ENCODE assay signal across 18 cellular contexts in genomic region chr6:111469543-111469942, GRCh38. TPM values are rescaled to one million over a fixed set of nuclear protein-coding genes. Genes with fewer than 3 reads are reported as not detected.
DNase-seq lines count a peak whose midpoint lies in the region; ATAC-seq and TF ChIP-seq lines count a peak whose summit lies in the region.
"Had no signal": no experiment of that assay in that cellular context is flagged by ENCODE, and none has a peak within 500 bp of the region (broad histone marks: within the 10 kb centered on the region; RNA-seq: fewer than 3 reads in every experiment).

No MANE protein-coding gene starts in this region.

- H2AFZ ChIP-seq in neuronal stem cell (ENCODE audit: low read length): no peak overlapping the region

- peaks cover 16% of the 10 kb centered on the region for H3K4me1 ChIP-seq in RWPE2 (ENCODE audit: insufficient read depth, poor library complexity, severe bottlenecking)
- no peaks in the 10 kb centered on the region for H3K4me1 ChIP-seq in neuronal stem cell (ENCODE audit: control insufficient read depth in 2 of 2, insufficient read depth in 1 of 2, low read depth in 1 of 2, low read length in 2 of 2)
- H3K4me1 ChIP-seq: testis had no signal

- no peak overlapping the region for H3K14ac ChIP-seq in neuronal stem cell (ENCODE audit: low read length)

- H2BK15ac ChIP-seq in neuronal stem cell (ENCODE audit: low read length): no peak overlapping the region

- H3K27me3 Mint-ChIP-seq in activated T-helper 1 cell treated with anti-CD3 and anti-CD28 coated beads, Interleukin-12 subunit alpha, Interleukin-12 subunit beta, Interleukin-2, Interleukin-4 antibody, amounts not matched to agents 30 ng/mL and 10 ng/mL and 1 ng/mL, durations not matched to agents 14 hours and 24 hours and 36 hours (ENCODE audit: insufficient read depth): no peaks in the 10 kb centered on the region
- H3K27me3 Mint-ChIP-seq: activated T-cell treated with anti-CD3 and anti-CD28 coated beads, Interleukin-2, amount 50 U/mL, for 24 hours had no signal

- H3K4ac ChIP-seq in neuronal stem cell (ENCODE audit: low read length): no peak overlapping the region

- H2AK5ac ChIP-seq in neuronal stem cell (ENCODE audit: low read depth, low read length): no peak overlapping the region

- no peak overlapping the region for H4K91ac ChIP-seq in neuronal stem cell (ENCODE audit: low read depth, low read length, poor library complexity)

- no peaks in the 10 kb centered on the region for H3K9me3 ChIP-seq in RWPE2 (ENCODE audit: severe bottlenecking)
- no peaks in the 10 kb centered on the region for H3K9me3 ChIP-seq in neuronal stem cell (replicated peaks in 1 of 2; ENCODE audit: control insufficient read depth in 2 of 2, insufficient read depth in 1 of 2, low read depth in 1 of 2, low read length in 2 of 2)
- H3K9me3 ChIP-seq: Caco-2, MG63, testis had no signal

- H3K27me3 ChIP-seq in RWPE2 (ENCODE audit: insufficient read depth, poor library complexity, severe bottlenecking) (no peaks in the 10 kb centered on the region), neuronal stem cell (ENCODE audit: control insufficient read depth in 3 of 3, insufficient read depth in 3 of 3, low read depth in 1 of 3, low read length in 3 of 3) (no peaks in the 10 kb centered on the region)
- H3K27me3 ChIP-seq: MG63, testis had no signal

- no peak overlapping the region for H3K4me2 ChIP-seq in neuronal stem cell (ENCODE audit: insufficient read depth, low read length, poor library complexity, severe bottlenecking)

- ATAC-seq in RWPE2 (ENCODE audit: low read depth) (no peak), HG02588 (IDR thresholded peaks at IDR 0.05; ENCODE audit: unreplicated experiment) (no peak)

- no peaks in the 10 kb centered on the region for H3K79me1 ChIP-seq in neuronal stem cell (ENCODE audit: low read depth, low read length)

- intact Hi-C loops in activated T-helper 1 cell treated with anti-CD3 and anti-CD28 coated beads, Interleukin-12 subunit alpha, Interleukin-12 subunit beta, Interleukin-2, Interleukin-4 antibody, amounts not matched to agents 30 ng/mL and 10 ng/mL and 1 ng/mL, durations not matched to agents 14 hours and 24 hours and 36 hours (cut with micrococcal nuclease): no loop called here

- no CpG with 5 or more reads among the region's 5 CpGs for WGBS in neuronal stem cell (ENCODE audit: extremely low coverage in 2 of 2, insufficient read length in 2 of 2, insufficient replicate concordance in 1 of 2), 2 donors

- DNase-seq in ELF-1 (ENCODE audit: low read depth, low spot score): peak; percentile 26
- no peak for DNase-seq in RWPE2 (ENCODE audit: low spot score)
- DNase-seq in foreskin melanocyte: peak; percentile 83
- no peak for DNase-seq in neuronal stem cell (ENCODE audit: low spot score)
- DNase-seq in NCI-H128 (lab: John Stamatoyannopoulos, UW; ENCODE audit: unreplicated experiment): no peak
- DNase-seq in activated CD8-positive, alpha-beta memory T cell treated with anti-CD3 and anti-CD28 coated beads, Interleukin-2, amount 50 U/mL, for 48 hours: no peak
- no peak for DNase-seq in activated T-helper 1 cell treated with anti-CD3 and anti-CD28 coated beads, Interleukin-12 subunit alpha, Interleukin-12 subunit beta, Interleukin-2, Interleukin-4 antibody, amounts not matched to agents 30 ng/mL and 10 ng/mL and 1 ng/mL, durations not matched to agents 14 hours and 24 hours and 36 hours (ENCODE audit: low spot score)
- DNase-seq: activated CD4-positive, alpha-beta T cell treated with anti-CD3 and anti-CD28 coated beads, Interleukin-2, amount 50 U/mL, for 48 hours; activated T-cell treated with anti-CD3 and anti-CD28 coated beads, Interleukin-2, amount 50 U/mL, for 24 hours; effector CD4-positive, alpha-beta T cell; MG63; NCI-H2029 treated with DMSO at 0.1 percent for 48 hours; stimulated activated CD4-positive, alpha-beta T cell treated with anti-CD3 and anti-CD28 coated beads, Interleukin-4, amount 100 ng/mL, for 1 hour; T-helper 1 cell; testis had no signal

- H3K4me3 ChIP-seq in RWPE2 (ENCODE audit: severe bottlenecking) (no peak overlapping the region), neuronal stem cell (ENCODE audit: low read length in 2 of 2) (no peak overlapping the region)
- H3K4me3 ChIP-seq: MG63, testis had no signal

- H3K36me3 ChIP-seq in RWPE2 (ENCODE audit: low read depth): peaks cover 11% of the 10 kb centered on the region
- H3K36me3 ChIP-seq in neuronal stem cell (replicated peaks in 1 of 2; ENCODE audit: control insufficient read depth in 2 of 2, insufficient read depth in 2 of 2, low read length in 2 of 2): peaks cover 0 to 37% of the 10 kb centered on the region in 2 donors

- TF ChIP-seq CTCF in RWPE2 (IDR thresholded peaks at IDR 0.05; ENCODE audit: poor library complexity, severe bottlenecking): no peak

- no peak overlapping the region for H3K9ac ChIP-seq in neuronal stem cell (ENCODE audit: low read depth, low read length, poor library complexity)

- H3K23ac ChIP-seq in neuronal stem cell (ENCODE audit: low read depth, low read length, poor library complexity): no peak overlapping the region

- H3K27ac ChIP-seq in RWPE2 (ENCODE audit: poor library complexity, severe bottlenecking) (peak overlapping the region; percentile 13), neuronal stem cell (replicated peaks; ENCODE audit: low read length) (no peak overlapping the region)
- H3K27ac ChIP-seq: testis, VCaP had no signal

- H2BK5ac ChIP-seq in neuronal stem cell (ENCODE audit: low read length): no peak overlapping the region

- peaks cover 36% of the 10 kb centered on the region for H3K4me1 Mint-ChIP-seq in activated T-helper 1 cell treated with anti-CD3 and anti-CD28 coated beads, Interleukin-12 subunit alpha, Interleukin-12 subunit beta, Interleukin-2, Interleukin-4 antibody, amounts not matched to agents 30 ng/mL and 10 ng/mL and 1 ng/mL, durations not matched to agents 14 hours and 24 hours and 36 hours (ENCODE audit: low read depth)

- H4K8ac ChIP-seq in neuronal stem cell (ENCODE audit: low read depth, low read length): no peak overlapping the region

- H3K36me3 Mint-ChIP-seq in activated T-helper 1 cell treated with anti-CD3 and anti-CD28 coated beads, Interleukin-12 subunit alpha, Interleukin-12 subunit beta, Interleukin-2, Interleukin-4 antibody, amounts not matched to agents 30 ng/mL and 10 ng/mL and 1 ng/mL, durations not matched to agents 14 hours and 24 hours and 36 hours (ENCODE audit: low read depth): peaks cover 7% of the 10 kb centered on the region

- H3K27ac Mint-ChIP-seq in activated T-helper 1 cell treated with anti-CD3 and anti-CD28 coated beads, Interleukin-12 subunit alpha, Interleukin-12 subunit beta, Interleukin-2, Interleukin-4 antibody, amounts not matched to agents 30 ng/mL and 10 ng/mL and 1 ng/mL, durations not matched to agents 14 hours and 24 hours and 36 hours: no peak overlapping the region

- H3K4me3 Mint-ChIP-seq in activated T-helper 1 cell treated with anti-CD3 and anti-CD28 coated beads, Interleukin-12 subunit alpha, Interleukin-12 subunit beta, Interleukin-2, Interleukin-4 antibody, amounts not matched to agents 30 ng/mL and 10 ng/mL and 1 ng/mL, durations not matched to agents 14 hours and 24 hours and 36 hours: no peak overlapping the region
- H3K4me3 Mint-ChIP-seq: activated T-cell treated with anti-CD3 and anti-CD28 coated beads, Interleukin-2, amount 50 U/mL, for 24 hours had no signal

- H2BK120ac ChIP-seq in neuronal stem cell (ENCODE audit: low read depth, low read length): no peak overlapping the region

- H2BK12ac ChIP-seq in neuronal stem cell (ENCODE audit: low read length): no peak overlapping the region

- no peaks in the 10 kb centered on the region for H3K9me3 Mint-ChIP-seq in activated T-helper 1 cell treated with anti-CD3 and anti-CD28 coated beads, Interleukin-12 subunit alpha, Interleukin-12 subunit beta, Interleukin-2, Interleukin-4 antibody, amounts not matched to agents 30 ng/mL and 10 ng/mL and 1 ng/mL, durations not matched to agents 14 hours and 24 hours and 36 hours
- H3K9me3 Mint-ChIP-seq: activated T-cell treated with anti-CD3 and anti-CD28 coated beads, Interleukin-2, amount 50 U/mL, for 24 hours had no signal

- H3K18ac ChIP-seq in neuronal stem cell (ENCODE audit: low read length): peak overlapping the region; percentile 23

RNA-seq across cellular contexts. Expression of gene REV3L, which starts 13.5 kb away (rescaled TPM):
- 4.6 TPM for polyA plus RNA-seq in neuronal stem cell (2013, experiment 1 of 2)
- 4.7 TPM for polyA plus RNA-seq in neuronal stem cell (2013, experiment 2 of 2)
- 18.3 and 23.3 TPM in 2 replicates for total RNA-seq in activated T-helper 1 cell treated with anti-CD3 and anti-CD28 coated beads, Interleukin-12 subunit alpha, Interleukin-12 subunit beta, Interleukin-2, Interleukin-4 antibody, amounts not matched to agents 30 ng/mL and 10 ng/mL and 1 ng/mL, durations not matched to agents 14 hours and 24 hours and 36 hours

Comparison
In these comparisons a context has a peak if more than half of its experiments do, and no peak if none do; other contexts are left out.
1. DNase-seq: peak in ELF-1 (single experiment) and foreskin melanocyte (single experiment); none in RWPE2 (single experiment), neuronal stem cell (single experiment), NCI-H128 (single experiment), activated CD8-positive, alpha-beta memory T cell treated with anti-CD3 and anti-CD28 coated beads, Interleukin-2, amount 50 U/mL, for 48 hours (single experiment) and activated T-helper 1 cell treated with anti-CD3 and anti-CD28 coated beads, Interleukin-12 subunit alpha, Interleukin-12 subunit beta, Interleukin-2, Interleukin-4 antibody, amounts not matched to agents 30 ng/mL and 10 ng/mL and 1 ng/mL, durations not matched to agents 14 hours and 24 hours and 36 hours (single experiment).